ENCODE assay signal across 2 cellular contexts in genomic region chr15:57090460-57090859, GRCh38.
A peak's percentile ranks its signal among the peaks of the same experiment; 100 is the strongest.
TF ChIP-seq lines count a peak whose summit lies in the region.

No MANE protein-coding gene starts in this region.

TF ChIP-seq in PFSK-1, 5 proteins besides CTCF, POLR2A, EP300 and RAD21 (continued from another document):
- peak; percentile 55; the same call in 1 of the 2 replicates for TF ChIP-seq SIN3A (IDR thresholded peaks at IDR 0.05; ENCODE audit: borderline replicate concordance, insufficient read depth, low read length)

TF ChIP-seq in GM23338, 12 proteins besides CTCF, POLR2A, EP300 and RAD21 (continued from another document):
- TF ChIP-seq ZNF462 (CRISPR knock-in tag; IDR thresholded peaks at IDR 0.05): no peak
